14 cellular contexts compared by ENCODE assay signal in genomic region chr20:22346716-22347115, GRCh38.
DNase-seq lines count a peak whose midpoint lies in the region; ATAC-seq and TF ChIP-seq lines count a peak whose summit lies in the region.
"Had no signal": no experiment of that assay in that cellular context is flagged by ENCODE, and none has a peak within 500 bp of the region (broad histone marks: within the 10 kb centered on the region; RNA-seq: fewer than 3 reads in every experiment).

No MANE protein-coding gene starts in this region.

- H3K27ac ChIP-seq in epithelial cell of prostate (no peak overlapping the region), colonic mucosa (no peak overlapping the region)

- H3K27me3 ChIP-seq in colonic mucosa, result no peaks in the 10 kb centered on the region

- ATAC-seq in GM18498 (IDR thresholded peaks at IDR 0.05; ENCODE audit: unreplicated experiment) (peak; percentile 68), HG03354 (IDR thresholded peaks at IDR 0.05; ENCODE audit: poor library complexity, severe bottlenecking, unreplicated experiment) (peak; percentile 44), Right ventricle myocardium superior (ENCODE audit: poor library complexity) (no peak)
- ATAC-seq: SK-N-SH treated with all-trans-retinoic acid at 6 μM for 48 hours; stimulated activated memory B cell treated with anti-CD40 and anti-IgM and Interleukin-4, amounts not matched to agents 10 μg/mL and 1 μg/mL and 100 μg/mL, for 72 hours had no signal

- H3K4me3 ChIP-seq in colonic mucosa, result no peak overlapping the region

- TF ChIP-seq CTCF in colonic mucosa (IDR thresholded peaks at IDR 0.05), result no peak

- H3K4me1 ChIP-seq in colonic mucosa, result no peaks in the 10 kb centered on the region

- peak; percentile 71 for DNase-seq in NOMO-1 treated with dmso at 0.1 percent for 144 hours (lab: John Stamatoyannopoulos, UW; ENCODE audit: unreplicated experiment)
- DNase-seq in epithelial cell of prostate (ENCODE audit: low read depth, low spot score), result peak; percentile 12
- no peak for DNase-seq in colonic mucosa
- no peak for DNase-seq in Right ventricle myocardium superior
- DNase-seq in occipital lobe (lab: John Stamatoyannopoulos, UW), result no peak
- DNase-seq in NCI-H2081 (lab: John Stamatoyannopoulos, UW), result no peak
- DNase-seq: activated CD4-positive, CD25-positive, alpha-beta regulatory T cell; activated naive CD8-positive, alpha-beta T cell treated with anti-CD3 and anti-CD28 coated beads for 36 hours; NCI-H187 treated with DMSO at 0.1 percent for 48 hours; stimulated activated CD4-positive, alpha-beta T cell treated with anti-CD3 and anti-CD28 coated beads, Interleukin-4, amount 100 ng/mL, for 1 hour had no signal

- intact Hi-C loops in colonic mucosa (cut with DNase I), result no loop called here
- intact Hi-C loops in Right ventricle myocardium superior (cut with DNase I), result no loop called here

- H3K9ac ChIP-seq in colonic mucosa (ENCODE audit: low read depth in 2 of 2, low read length in 2 of 2), result no peak overlapping the region

- H3K36me3 ChIP-seq in colonic mucosa, result no peaks in the 10 kb centered on the region

- H3K9me3 ChIP-seq in colonic mucosa, result no peaks in the 10 kb centered on the region

Comparison
In these comparisons a context has a peak if more than half of its experiments do, and no peak if none do; other contexts are left out.
1. DNase-seq: peak in NOMO-1 treated with dmso at 0.1 percent for 144 hours (single experiment) and epithelial cell of prostate (single experiment); none in colonic mucosa (single experiment), Right ventricle myocardium superior (single experiment), occipital lobe (single experiment) and NCI-H2081 (0 of 2).